Comparison of ENCODE assay signal across 16 cellular contexts in the genomic region with DNA sequence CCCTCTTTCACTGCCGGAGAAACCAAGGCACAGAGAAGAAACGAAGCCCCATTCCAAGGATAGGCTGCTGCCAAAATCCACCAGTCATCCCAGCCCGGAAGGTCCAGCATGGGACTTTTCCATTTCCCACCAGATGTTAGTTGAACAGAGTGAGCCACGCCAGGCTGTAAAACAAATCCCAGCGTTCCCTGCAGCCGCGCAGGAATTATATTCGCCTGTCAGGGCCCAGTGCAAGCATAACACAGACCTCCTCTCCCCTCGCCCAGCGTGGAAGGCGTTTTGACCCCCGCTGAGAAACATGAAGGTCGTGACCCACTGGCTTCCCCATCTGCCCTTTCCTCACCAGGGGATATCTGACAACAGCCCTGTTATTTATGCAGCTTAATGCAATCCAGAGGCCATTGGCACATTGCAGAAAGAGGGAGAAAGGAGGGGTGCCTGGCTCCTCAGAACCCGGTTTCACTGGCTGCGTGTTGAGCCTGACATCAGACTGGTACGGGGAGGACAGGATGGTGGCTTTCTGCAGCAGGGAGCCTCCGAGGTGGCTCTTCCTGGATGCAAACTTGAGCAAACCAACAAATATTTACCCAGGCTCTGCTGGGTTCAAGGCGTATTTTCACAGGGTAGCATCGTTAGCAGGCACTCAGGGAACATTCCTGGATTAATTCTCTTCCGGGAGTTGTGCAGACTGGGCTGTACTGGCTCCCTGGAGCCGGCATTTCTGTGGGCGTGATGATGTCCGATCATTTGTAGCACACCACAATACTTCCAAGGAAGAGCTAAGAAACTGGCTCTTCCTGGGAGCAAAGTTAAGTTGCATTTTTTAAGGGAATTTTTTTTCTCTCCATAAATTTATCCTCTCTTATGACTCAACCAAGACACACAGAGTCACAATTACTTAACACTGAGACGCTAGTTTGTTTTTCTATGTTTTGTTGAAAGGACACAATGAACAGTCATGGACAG.
DNase-seq lines count a peak whose midpoint lies in the region; ATAC-seq, FAIRE-seq and TF ChIP-seq lines count a peak whose summit lies in the region.
"Had no signal": no experiment of that assay in that cellular context is flagged by ENCODE, and none has a peak within 500 bp of the region (broad histone marks: within the 10 kb centered on the region; RNA-seq: fewer than 3 reads in every experiment).

No MANE protein-coding gene starts in this region.

- H3K27me3 Mint-ChIP-seq in astrocyte (ENCODE audit: low read depth, unreplicated experiment), result peaks cover 71% of the 10 kb centered on the region
- H3K27me3 Mint-ChIP-seq in activated T-cell treated with anti-CD3 and anti-CD28 coated beads, Interleukin-2, amount 50 U/mL, for 4 hours (ENCODE audit: low read depth), result peaks cover 67% of the 10 kb centered on the region

- H3K27ac Mint-ChIP-seq in astrocyte (ENCODE audit: unreplicated experiment), result no peak overlapping the region
- H3K27ac Mint-ChIP-seq: dendritic cell treated with granulocyte-macrophage colony-stimulating factor and Interleukin-4, amounts not matched to agents 40 ng/mL and 50 ng/mL, for 4 days had no signal

- H3K4me3 ChIP-seq in SK-N-SH (ENCODE audit: low read depth in 2 of 2, low read length in 1 of 2) (no peak overlapping the region), astrocyte (ENCODE audit: insufficient read depth, low read depth, low read length) (no peak overlapping the region), lower lobe of right lung (no peak overlapping the region), transverse colon (no peak overlapping the region)
- H3K4me3 ChIP-seq: GM12878, K562, right atrium auricular region had no signal

- intact Hi-C loops in lower lobe of right lung (cut with DNase I), result no loop called here
- intact Hi-C loops in transverse colon (cut with DNase I; ENCODE audit: low total_unique reads), result loop anchor here (5.0 kb wide), 1 partner anchor 96 kb away; no protein-coding TSS in a partner anchor

- no peak for TF ChIP-seq POLR2A in transverse colon (IDR thresholded peaks at IDR 0.05)

- DNase-seq in SK-N-SH (no peak), astrocyte (ENCODE audit: low read depth) (peak; percentile 34), lower lobe of right lung (no peak), transverse colon (peak; percentile 33), NCI-H187 treated with DMSO at 0.1 percent for 48 hours (lab: John Stamatoyannopoulos, UW) (no peak)
- no peak for DNase-seq in activated T-cell treated with anti-CD3 and anti-CD28 coated beads, Interleukin-2, amount 50 U/mL, for 4 hours
- DNase-seq: activated CD4-positive, alpha-beta T cell treated with anti-CD3 and anti-CD28 coated beads, Interleukin-2, amount 50 U/mL, for 48 hours; activated naive CD4-positive, alpha-beta T cell; NCI-H1930 had no signal

- peak; percentile 39 for FAIRE-seq in astrocyte (lab: Jason Lieb, UNC)
- FAIRE-seq: A204.1, GM12878, K562 had no signal

- H3K9me2 ChIP-seq in SK-N-SH, result no peaks in the 10 kb centered on the region

- in situ Hi-C loops in transverse colon (cut with MboI; ENCODE audit: low pct_ligation_motif_present in 1 of 4, low pct_unique_long_range_greater_than_20kb in 1 of 4, low sequenced_read_pairs in 3 of 4), result no loop called here

- H3K4me2 ChIP-seq in SK-N-SH (no peak overlapping the region), astrocyte (ENCODE audit: low read length) (peak overlapping the region; percentile 63)

- CTCF ChIA-PET in SK-N-SH (lab: Yijun Ruan, JAX), result no interaction called here

- TF ChIP-seq EP300 in SK-N-SH (IDR thresholded peaks at IDR 0.05; ENCODE audit: borderline replicate concordance in 1 of 2, low read depth in 1 of 2, low read length in 1 of 2), result no peak
- no peak for TF ChIP-seq EP300 in transverse colon (IDR thresholded peaks at IDR 0.05; ENCODE audit: low read depth)

- no peaks in the 10 kb centered on the region for H3K9me3 Mint-ChIP-seq in astrocyte (ENCODE audit: unreplicated experiment)
- H3K9me3 Mint-ChIP-seq in activated T-cell treated with anti-CD3 and anti-CD28 coated beads, Interleukin-2, amount 50 U/mL, for 4 hours, result no peaks in the 10 kb centered on the region
- H3K9me3 Mint-ChIP-seq: dendritic cell treated with granulocyte-macrophage colony-stimulating factor and Interleukin-4, amounts not matched to agents 40 ng/mL and 50 ng/mL, for 4 days had no signal

- H3K9me3 ChIP-seq in SK-N-SH, result no peaks in the 10 kb centered on the region
- H3K9me3 ChIP-seq in astrocyte (ENCODE audit: insufficient read depth, low read depth, low read length), result no peaks in the 10 kb centered on the region
- H3K9me3 ChIP-seq in lower lobe of right lung, result no peaks in the 10 kb centered on the region
- H3K9me3 ChIP-seq in transverse colon, result no peaks in the 10 kb centered on the region
- H3K9me3 ChIP-seq: right atrium auricular region had no signal

- no peaks in the 10 kb centered on the region for H3K36me3 ChIP-seq in SK-N-SH (replicated peaks in 1 of 2; ENCODE audit: control insufficient read depth in 1 of 2, insufficient read depth in 2 of 2, low read length in 1 of 2)
- no peaks in the 10 kb centered on the region for H3K36me3 ChIP-seq in astrocyte (ENCODE audit: insufficient read depth, low read length)
- no peaks in the 10 kb centered on the region for H3K36me3 ChIP-seq in lower lobe of right lung
- H3K36me3 ChIP-seq in transverse colon, result no peaks in the 10 kb centered on the region
- H3K36me3 ChIP-seq: right atrium auricular region had no signal

- no peak overlapping the region for H2AFZ ChIP-seq in SK-N-SH (ENCODE audit: low read depth)
- no peak overlapping the region for H2AFZ ChIP-seq in astrocyte (ENCODE audit: low read depth, low read length)

- no peak overlapping the region for H3K4me3 Mint-ChIP-seq in astrocyte (ENCODE audit: unreplicated experiment)
- H3K4me3 Mint-ChIP-seq in activated T-cell treated with anti-CD3 and anti-CD28 coated beads, Interleukin-2, amount 50 U/mL, for 4 hours, result no peak overlapping the region
- H3K4me3 Mint-ChIP-seq: dendritic cell treated with granulocyte-macrophage colony-stimulating factor and Interleukin-4, amounts not matched to agents 40 ng/mL and 50 ng/mL, for 4 days had no signal

- TF ChIP-seq CTCF in SK-N-SH (IDR thresholded peaks at IDR 0.05), result no peak
- no peak for TF ChIP-seq CTCF in astrocyte (IDR thresholded peaks at IDR 0.05; ENCODE audit: insufficient read depth, low read depth, low read length)
- no peak for TF ChIP-seq CTCF in lower lobe of right lung (IDR thresholded peaks at IDR 0.05)
- no peak for TF ChIP-seq CTCF in transverse colon (IDR thresholded peaks at IDR 0.05)

- H3K9ac ChIP-seq in SK-N-SH (no peak overlapping the region), astrocyte (ENCODE audit: low read length) (no peak overlapping the region)

- no peak for TF ChIP-seq RAD21 in SK-N-SH (IDR thresholded peaks at IDR 0.05; ENCODE audit: low read length)

- no peak overlapping the region for H3K27ac ChIP-seq in SK-N-SH (ENCODE audit: low read depth in 2 of 2, low read length in 1 of 2)
- H3K27ac ChIP-seq in astrocyte (ENCODE audit: low read depth, low read length), result no peak overlapping the region
- peak overlapping the region; percentile 36 for H3K27ac ChIP-seq in lower lobe of right lung
- H3K27ac ChIP-seq in transverse colon, result peak overlapping the region; percentile 89 to 95 (median 92)
- H3K27ac ChIP-seq: right atrium auricular region had no signal

- H3F3A ChIP-seq in SK-N-SH (replicated peaks; ENCODE audit: insufficient read depth), result no peaks in the 10 kb centered on the region

- H3K27me3 ChIP-seq in SK-N-SH (ENCODE audit: insufficient read depth) (peaks cover 89% of the 10 kb centered on the region), astrocyte (ENCODE audit: insufficient read depth, low read length) (peaks cover 61% of the 10 kb centered on the region), lower lobe of right lung (ENCODE audit: low read depth) (peaks cover 51% of the 10 kb centered on the region), transverse colon (peaks cover 25% of the 10 kb centered on the region)

- H3K36me3 Mint-ChIP-seq in astrocyte (ENCODE audit: low read depth, unreplicated experiment), result no peaks in the 10 kb centered on the region
- H3K36me3 Mint-ChIP-seq in activated T-cell treated with anti-CD3 and anti-CD28 coated beads, Interleukin-2, amount 50 U/mL, for 4 hours (ENCODE audit: insufficient read depth), result no peaks in the 10 kb centered on the region

- peak; percentile 45; the same call in 2 of the 3 replicates for ATAC-seq in SK-N-SH treated with all-trans-retinoic acid at 6 μM for 48 hours
- no peak for ATAC-seq in lower lobe of right lung
- ATAC-seq in activated T-cell treated with anti-CD3 and anti-CD28 coated beads, Interleukin-2, amount 50 U/mL, for 4 hours, result no peak
- no peak for ATAC-seq in GM19455 (IDR thresholded peaks at IDR 0.05; ENCODE audit: unreplicated experiment)
- ATAC-seq: GM12878, K562 had no signal

- H3K79me2 ChIP-seq in SK-N-SH (ENCODE audit: insufficient read depth) (no peaks in the 10 kb centered on the region), astrocyte (ENCODE audit: insufficient read depth, low read length) (no peaks in the 10 kb centered on the region)

- POLR2A ChIA-PET in SK-N-SH (lab: Yijun Ruan, JAX), result no interaction called here

- H3K4me1 ChIP-seq in SK-N-SH (ENCODE audit: control insufficient read depth in 1 of 2, insufficient read depth in 2 of 2, low read depth in 1 of 2, low read length in 1 of 2), result no peaks in the 10 kb centered on the region
- H3K4me1 ChIP-seq in astrocyte (ENCODE audit: insufficient read depth, low read length), result no peaks in the 10 kb centered on the region
- H3K4me1 ChIP-seq in lower lobe of right lung, result peaks cover 8% of the 10 kb centered on the region
- H3K4me1 ChIP-seq in transverse colon, result peaks cover 4 to 31% (median 18%) of the 10 kb centered on the region in 4 donors
- H3K4me1 ChIP-seq: right atrium auricular region had no signal

- 14% methylated on average over 23 of the region's 24 CpGs for WGBS in SK-N-SH (ENCODE audit: low lambda C conversion rate)
- WGBS in transverse colon (ENCODE audit: low coverage in 1 of 2), 2 donors, result 18 to 38% methylated on average over 8 to 24 of the region's 24 CpGs

- peaks cover 2% of the 10 kb centered on the region for H3K4me1 Mint-ChIP-seq in astrocyte (ENCODE audit: low read depth, unreplicated experiment)
- H3K4me1 Mint-ChIP-seq in activated T-cell treated with anti-CD3 and anti-CD28 coated beads, Interleukin-2, amount 50 U/mL, for 4 hours (ENCODE audit: low read depth), result no peaks in the 10 kb centered on the region

- H4K20me1 ChIP-seq in SK-N-SH (ENCODE audit: insufficient read depth) (no peaks in the 10 kb centered on the region), astrocyte (ENCODE audit: insufficient read depth, low read length) (no peaks in the 10 kb centered on the region)

TF ChIP-seq in SK-N-SH, 30 proteins besides CTCF, POLR2A, EP300 and RAD21 (continues in another document):
- no peak for TF ChIP-seq GATA2 (CRISPR knock-in tag; IDR thresholded peaks at IDR 0.05)
- TF ChIP-seq TEAD4 (IDR thresholded peaks at IDR 0.05; ENCODE audit: borderline replicate concordance, insufficient read depth), result no peak

Comparison
In these comparisons a context has a peak if more than half of its experiments do, and no peak if none do; other contexts are left out.
1. DNase-seq: peak in astrocyte (single experiment) and transverse colon (single experiment); none in SK-N-SH (single experiment), lower lobe of right lung (single experiment), activated T-cell treated with anti-CD3 and anti-CD28 coated beads, Interleukin-2, amount 50 U/mL, for 4 hours (single experiment) and NCI-H187 treated with DMSO at 0.1 percent for 48 hours (single experiment).
2. H3K27ac ChIP-seq: peak in lower lobe of right lung (single experiment) and transverse colon (4 of 4); none in SK-N-SH (0 of 2) and astrocyte (single experiment).